In the genomic region with DNA sequence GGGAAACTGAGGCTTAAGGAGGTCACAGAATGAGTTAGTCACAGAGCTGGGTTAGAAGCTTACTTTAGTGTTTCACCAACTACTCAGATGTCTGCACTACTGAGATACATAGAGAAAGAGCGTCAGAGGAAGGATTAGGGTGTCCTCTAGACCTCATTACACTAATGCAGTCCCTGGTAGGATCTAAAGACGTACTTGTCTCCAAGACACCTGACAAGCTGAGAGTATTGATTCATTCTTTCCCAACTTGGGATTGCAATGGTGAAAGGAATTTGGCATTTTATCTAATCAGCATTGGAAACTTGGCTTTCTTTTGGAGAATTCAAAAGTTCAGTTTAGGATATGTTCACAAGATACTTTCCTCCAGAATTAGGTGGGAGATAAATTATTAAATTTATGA, we compare ENCODE assay signal across 25 cellular contexts.
DNase-seq lines count a peak whose midpoint lies in the region; ATAC-seq and TF ChIP-seq lines count a peak whose summit lies in the region.
"Had no signal": no experiment of that assay in that cellular context is flagged by ENCODE, and none has a peak within 500 bp of the region (broad histone marks: within the 10 kb centered on the region; RNA-seq: fewer than 3 reads in every experiment).

No MANE protein-coding gene starts in this region.

- TF ChIP-seq CTCF in chondrocyte (IDR thresholded peaks at IDR 0.05): no peak
- no peak for TF ChIP-seq CTCF in esophagus squamous epithelium (IDR thresholded peaks at IDR 0.05)
- TF ChIP-seq CTCF in nephron (IDR thresholded peaks at IDR 0.05; ENCODE audit: unreplicated experiment in 3 of 3): no peak

- H3K27me3 ChIP-seq in esophagus squamous epithelium (no peaks in the 10 kb centered on the region), stomach smooth muscle (ENCODE audit: control insufficient read depth in 1 of 2, insufficient read depth in 2 of 2, low read length in 2 of 2) (no peaks in the 10 kb centered on the region)
- H3K27me3 ChIP-seq: brain microvascular endothelial cell had no signal

- H3K4me3 ChIP-seq in esophagus squamous epithelium (no peak overlapping the region), stomach smooth muscle (ENCODE audit: low read length in 2 of 2) (no peak overlapping the region)
- H3K4me3 ChIP-seq: GM12878 had no signal

- peaks cover 70% of the 10 kb centered on the region for H3K4me1 Mint-ChIP-seq in chondrocyte (ENCODE audit: low read depth)
- H3K4me1 Mint-ChIP-seq in nephron: peaks cover 88% of the 10 kb centered on the region

- intact Hi-C loops in esophagus squamous epithelium (cut with DNase I): no loop called here

- H3K27ac Mint-ChIP-seq in chondrocyte (ENCODE audit: unreplicated experiment): peak overlapping the region; percentile 97
- peak overlapping the region; percentile 97 to 98 (median 97) for H3K27ac Mint-ChIP-seq in nephron
- H3K27ac Mint-ChIP-seq: activated CD8-positive, alpha-beta T cell treated with anti-CD3 and anti-CD28 coated beads for 36 hours; activated naive CD8-positive, alpha-beta T cell treated with anti-CD3 and anti-CD28 coated beads, Interleukin-2, amount 50 U/mL, for 24 hours; nephron progenitor cell had no signal

- H3K27ac ChIP-seq in esophagus squamous epithelium (peak overlapping the region in 3 of 4 donors; percentile 3 to 73 (median 50)), stomach smooth muscle (ENCODE audit: low read length) (peak overlapping the region; percentile 37)
- H3K27ac ChIP-seq: KMS-11 had no signal

- H3K36me3 ChIP-seq in esophagus squamous epithelium (no peaks in the 10 kb centered on the region), stomach smooth muscle (ENCODE audit: control insufficient read depth in 2 of 2, insufficient read depth in 2 of 2, low read length in 2 of 2) (no peaks in the 10 kb centered on the region)
- H3K36me3 ChIP-seq: brain microvascular endothelial cell had no signal

- peaks cover 3% of the 10 kb centered on the region for H3K9me3 Mint-ChIP-seq in chondrocyte (ENCODE audit: low read depth)
- no peaks in the 10 kb centered on the region for H3K9me3 Mint-ChIP-seq in nephron
- H3K9me3 Mint-ChIP-seq: activated CD8-positive, alpha-beta T cell treated with anti-CD3 and anti-CD28 coated beads for 36 hours; activated naive CD8-positive, alpha-beta T cell treated with anti-CD3 and anti-CD28 coated beads, Interleukin-2, amount 50 U/mL, for 24 hours had no signal

- H3K27me3 Mint-ChIP-seq in chondrocyte (ENCODE audit: low read depth): no peaks in the 10 kb centered on the region
- no peaks in the 10 kb centered on the region for H3K27me3 Mint-ChIP-seq in nephron (ENCODE audit: low read depth)
- H3K27me3 Mint-ChIP-seq: activated CD8-positive, alpha-beta T cell treated with anti-CD3 and anti-CD28 coated beads for 36 hours; activated naive CD8-positive, alpha-beta T cell treated with anti-CD3 and anti-CD28 coated beads, Interleukin-2, amount 50 U/mL, for 24 hours; CD4-positive, CD25-positive, alpha-beta regulatory T cell had no signal

- H3K4me1 ChIP-seq in esophagus squamous epithelium (peaks cover 3 to 73% (median 14%) of the 10 kb centered on the region in 3 donors), stomach smooth muscle (ENCODE audit: control insufficient read depth, insufficient read depth, low read length) (peaks cover 60% of the 10 kb centered on the region)

- no peak for TF ChIP-seq POLR2A in esophagus squamous epithelium (IDR thresholded peaks at IDR 0.05)

- no peaks in the 10 kb centered on the region for H3K36me3 Mint-ChIP-seq in chondrocyte (ENCODE audit: low read depth)
- H3K36me3 Mint-ChIP-seq in nephron (ENCODE audit: low read depth): no peaks in the 10 kb centered on the region

- no peak for ATAC-seq in GM18858 (IDR thresholded peaks at IDR 0.05; ENCODE audit: unreplicated experiment)
- ATAC-seq: activated CD8-positive, alpha-beta T cell treated with anti-CD3 and anti-CD28 coated beads for 36 hours; activated naive CD8-positive, alpha-beta T cell treated with anti-CD3 and anti-CD28 coated beads, Interleukin-2, amount 50 U/mL, for 24 hours; GM12878 had no signal

- H3K4me3 Mint-ChIP-seq in chondrocyte (ENCODE audit: unreplicated experiment) (no peak overlapping the region), nephron (peak overlapping the region in 1 of 3 experiments; percentile 12)
- H3K4me3 Mint-ChIP-seq: activated CD8-positive, alpha-beta T cell treated with anti-CD3 and anti-CD28 coated beads for 36 hours; activated naive CD8-positive, alpha-beta T cell treated with anti-CD3 and anti-CD28 coated beads, Interleukin-2, amount 50 U/mL, for 24 hours; nephron progenitor cell had no signal

- H3K9me3 ChIP-seq in esophagus squamous epithelium: no peaks in the 10 kb centered on the region
- H3K9me3 ChIP-seq in stomach smooth muscle (ENCODE audit: control insufficient read depth in 2 of 2, low read length in 2 of 2): no peaks in the 10 kb centered on the region

- WGBS in esophagus squamous epithelium, 2 donors: 79 to 95% methylated on average over 2 of the region's 2 CpGs

- H3K9ac ChIP-seq in stomach smooth muscle (ENCODE audit: low read length in 2 of 2): no peak overlapping the region
- H3K9ac ChIP-seq: KMS-11 had no signal

- DNase-seq in chondrocyte (ENCODE audit: low spot score) (no peak), esophagus squamous epithelium (lab: John Stamatoyannopoulos, UW) (no peak), ureter (ENCODE audit: low spot score) (no peak), retina (no peak), HCEC 1CT (no peak)
- DNase-seq: activated CD4-positive, CD25-positive, alpha-beta regulatory T cell treated with anti-CD3 and anti-CD28 coated beads, Interleukin-2, amount 50 U/mL, for 72 hours; activated CD8-positive, alpha-beta T cell treated with anti-CD3 and anti-CD28 coated beads for 36 hours; activated gamma-delta T cell; activated naive CD8-positive, alpha-beta T cell treated with anti-CD3 and anti-CD28 coated beads, Interleukin-2, amount 50 U/mL, for 24 hours; brain microvascular endothelial cell; CD4-positive, CD25-positive, alpha-beta regulatory T cell; cortex of kidney; kidney glomerular epithelial cell; NCI-H146; NCI-H2171 treated with DMSO at 0.1 percent for 48 hours; NCI-H524 treated with DMSO at 0.1 percent for 48 hours; nephron progenitor cell; posterior cingulate gyrus; small intestine; stimulated activated naive CD4-positive, alpha-beta T cell had no signal
